In genomic region chr2:189226017-189226416, GRCh38 we compare ENCODE assay signal across 31 cellular contexts.
"Had no signal": no experiment of that assay in that cellular context is flagged by ENCODE, and none has a peak within 500 bp of the region (broad histone marks: within the 10 kb centered on the region; RNA-seq: fewer than 3 reads in every experiment).

No MANE protein-coding gene starts in this region.

- H3K27ac ChIP-seq: ascending aorta, PC-9, SJCRH30, SK-N-MC had no signal

- H2AFZ ChIP-seq: PC-9 had no signal

- H3K27me3 ChIP-seq: ascending aorta, SJCRH30 had no signal

- DNase-seq: activated B cell treated with CpG ODN at 0.5 μM for 24 hours; activated CD4-positive, alpha-beta memory T cell treated with anti-CD3 and anti-CD28 coated beads for 36 hours; activated CD4-positive, alpha-beta T cell treated with anti-CD3 and anti-CD28 coated beads for 4 hours; activated CD4-positive, alpha-beta T cell treated with anti-CD3 and anti-CD28 coated beads, Interleukin-2, amount 50 U/mL, for 1 hour; activated CD4-positive, CD25-positive, alpha-beta regulatory T cell treated with anti-CD3 and anti-CD28 coated beads, Interleukin-2, amount 50 U/mL, for 72 hours; activated CD8-positive, alpha-beta memory T cell treated with anti-CD3 and anti-CD28 coated beads, Interleukin-2, amount 50 U/mL, for 4 hours; activated naive CD4-positive, alpha-beta T cell treated with anti-CD3 and anti-CD28 coated beads, Interleukin-2, amount 10 ng/mL, durations not matched to agents 7 days and 5 days; activated naive CD8-positive, alpha-beta T cell treated with anti-CD3 and anti-CD28 coated beads, Interleukin-2, amount 10 ng/mL, durations not matched to agents 7 days and 5 days; activated T-cell treated with anti-CD3 and anti-CD28 coated beads for 4 hours; activated T-cell treated with anti-CD3 and anti-CD28 coated beads, Interleukin-2, amount 50 U/mL, for 4 hours; amygdala; Karpas-422; KBM-7; NCI-H1092 treated with DMSO at 0.1 percent for 48 hours; NCI-H1417; NCI-H146; NCI-H187; NCI-H2029 treated with DMSO at 0.1 percent for 48 hours; NCI-H2107; NCI-H2171; NCI-H510A; NCI-H526; NCI-H748 treated with DMSO at 0.1 percent for 48 hours; NK-92 treated with Interleukin-12 subunit alpha and Interleukin-12 subunit beta, amount 100 ng/mL, for 24 hours; SHP77; SJCRH30; T1000 had no signal

- H3K36me3 ChIP-seq: ascending aorta, SJCRH30 had no signal

- ATAC-seq: activated T-cell treated with anti-CD3 and anti-CD28 coated beads, Interleukin-2, amount 50 U/mL, for 4 hours had no signal

- H3K4me2 ChIP-seq: PC-9 had no signal

- H3K4me3 ChIP-seq: ascending aorta, PC-9, SJCRH30, SK-N-MC had no signal

- FAIRE-seq: TTC549 had no signal

- H3K9me3 ChIP-seq: ascending aorta, SJCRH30 had no signal
